ENCODE assay signal across 18 cellular contexts in genomic region chr5:149801307-149801985, GRCh38.
A peak's percentile ranks its signal among the peaks of the same experiment; 100 is the strongest.
DNase-seq lines count a peak whose midpoint lies in the region; TF ChIP-seq lines count a peak whose summit lies in the region.
"Had no signal": no experiment of that assay in that cellular context is flagged by ENCODE, and none has a peak within 500 bp of the region (broad histone marks: within the 10 kb centered on the region; RNA-seq: fewer than 3 reads in every experiment).

No MANE protein-coding gene starts in this region.

- intact Hi-C loops in esophagus muscularis mucosa (cut with DNase I): no loop called here
- intact Hi-C loops in tibial artery (cut with DNase I; ENCODE audit: low total_unique reads): loop anchor here (10.0 kb wide), 1 partner anchor 67 kb away; the partner anchor contains the start of gene PPARGC1B

- TF ChIP-seq CTCF in esophagus muscularis mucosa (IDR thresholded peaks at IDR 0.05): no peak
- no peak for TF ChIP-seq CTCF in tibial artery (IDR thresholded peaks at IDR 0.05)
- no peak for TF ChIP-seq CTCF in GM10248 (IDR thresholded peaks at IDR 0.05; ENCODE audit: control extremely low read depth, extremely low read depth, low read depth, missing control alignments)

- no peak for TF ChIP-seq POLR2A in esophagus muscularis mucosa (IDR thresholded peaks at IDR 0.05; ENCODE audit: low read depth)

- 80% methylated on average over 8 of the region's 8 CpGs for WGBS in esophagus muscularis mucosa

- H3K9ac ChIP-seq in skeletal muscle tissue (ENCODE audit: low read depth in 1 of 3, low read length in 3 of 3): peak overlapping the region; percentile 16 to 77 (median 62)

- DNase-seq in DMS 273 (lab: John Stamatoyannopoulos, UW; ENCODE audit: unreplicated experiment) (peak; percentile 55), DMS 273 treated with DMSO at 0.1 percent for 48 hours (lab: John Stamatoyannopoulos, UW) (no peak), NCI-H69 (lab: John Stamatoyannopoulos, UW) (peak; percentile 11), esophagus muscularis mucosa (ENCODE audit: extremely low spot score) (no peak), tibial artery (no peak), GM10248 (ENCODE audit: extremely low spot score) (no peak)
- no peak for DNase-seq in stimulated activated CD4-positive, alpha-beta T cell treated with anti-CD3 and anti-CD28 coated beads, Interleukin-4, amount 100 ng/mL, for 24 hours
- DNase-seq: activated CD4-positive, alpha-beta T cell treated with anti-CD3 and anti-CD28 coated beads for 48 hours; activated T-cell treated with anti-CD3 and anti-CD28 coated beads, Interleukin-2, amount 50 U/mL, for 72 hours; naive B cell; NCI-H1092 treated with DMSO at 0.1 percent for 48 hours; NCI-H226; stimulated activated CD4-positive, alpha-beta T cell treated with anti-CD3 and anti-CD28 coated beads, Interleukin-1b, Interleukin-23, amount 100 ng/mL, for 48 hours; T-helper 2 cell had no signal

- no peak overlapping the region for H3K4me3 ChIP-seq in esophagus muscularis mucosa
- H3K4me3 ChIP-seq in skeletal muscle tissue (ENCODE audit: low read length in 3 of 3): no peak overlapping the region
- no peak overlapping the region for H3K4me3 ChIP-seq in tibial artery
- H3K4me3 ChIP-seq: adrenal gland, tibial nerve had no signal

- H3K4me1 ChIP-seq in esophagus muscularis mucosa (peaks cover 87 to 98% (median 94%) of the 10 kb centered on the region in 4 donors), skeletal muscle tissue (ENCODE audit: control insufficient read depth in 3 of 3, insufficient read depth in 3 of 3, low read length in 3 of 3) (peaks cover 87 to 92% (median 92%) of the 10 kb centered on the region in 3 donors), tibial artery (peaks cover 0 to 18% (median 12%) of the 10 kb centered on the region in 4 donors)

- no peak for TF ChIP-seq EP300 in esophagus muscularis mucosa (IDR thresholded peaks at IDR 0.05)

- no peaks in the 10 kb centered on the region for H3K9me3 ChIP-seq in esophagus muscularis mucosa
- no peaks in the 10 kb centered on the region for H3K9me3 ChIP-seq in skeletal muscle tissue (ENCODE audit: control insufficient read depth in 3 of 3, low read length in 3 of 3)
- no peaks in the 10 kb centered on the region for H3K9me3 ChIP-seq in tibial artery
- H3K9me3 ChIP-seq: adrenal gland, tibial nerve had no signal

- POLR2A ChIA-PET in GM10248 (lab: Yijun Ruan, JAX): interaction anchor here (1.4 kb wide), 1 partner anchor 69 kb away, joined by 6 read pairs; no protein-coding TSS in a partner anchor

- H3K27ac ChIP-seq in esophagus muscularis mucosa (replicated peaks in 1 of 4) (peak overlapping the region; percentile 86 to 92 (median 90)), skeletal muscle tissue (ENCODE audit: low read depth, low read length) (peak overlapping the region; percentile 94), tibial artery (no peak overlapping the region)
- H3K27ac ChIP-seq: 22Rv1, tibial nerve had no signal

- H3K36me3 ChIP-seq in esophagus muscularis mucosa (no peaks in the 10 kb centered on the region), skeletal muscle tissue (ENCODE audit: control insufficient read depth in 3 of 3, insufficient read depth in 3 of 3, low read length in 3 of 3) (no peaks in the 10 kb centered on the region), tibial artery (no peaks in the 10 kb centered on the region)
- H3K36me3 ChIP-seq: adrenal gland, tibial nerve had no signal

- no peaks in the 10 kb centered on the region for H3K27me3 ChIP-seq in esophagus muscularis mucosa
- no peaks in the 10 kb centered on the region for H3K27me3 ChIP-seq in skeletal muscle tissue (ENCODE audit: control insufficient read depth in 3 of 3, insufficient read depth in 3 of 3, low read length in 3 of 3)
- no peaks in the 10 kb centered on the region for H3K27me3 ChIP-seq in tibial artery
- H3K27me3 ChIP-seq: adrenal gland, tibial nerve had no signal

- CTCF ChIA-PET in GM10248 (lab: Yijun Ruan, JAX): interaction anchor here (0.9 to 56.4 kb wide), 8 partner anchors 10 to 165 kb away, joined by 3 to 1145 read pairs (median 4); no protein-coding TSS in a partner anchor

Comparison
In these comparisons a context has a peak if more than half of its experiments do, and no peak if none do; other contexts are left out.
1. DNase-seq: peak in DMS 273 (single experiment) and NCI-H69 (single experiment); none in DMS 273 treated with DMSO at 0.1 percent for 48 hours (single experiment), esophagus muscularis mucosa (single experiment), tibial artery (0 of 2), GM10248 (single experiment) and stimulated activated CD4-positive, alpha-beta T cell treated with anti-CD3 and anti-CD28 coated beads, Interleukin-4, amount 100 ng/mL, for 24 hours (single experiment).
2. H3K27ac ChIP-seq: peak in esophagus muscularis mucosa (4 of 4) and skeletal muscle tissue (single experiment); none in tibial artery (0 of 2).